ENCODE assay signal across 12 cellular contexts in the genomic region with DNA sequence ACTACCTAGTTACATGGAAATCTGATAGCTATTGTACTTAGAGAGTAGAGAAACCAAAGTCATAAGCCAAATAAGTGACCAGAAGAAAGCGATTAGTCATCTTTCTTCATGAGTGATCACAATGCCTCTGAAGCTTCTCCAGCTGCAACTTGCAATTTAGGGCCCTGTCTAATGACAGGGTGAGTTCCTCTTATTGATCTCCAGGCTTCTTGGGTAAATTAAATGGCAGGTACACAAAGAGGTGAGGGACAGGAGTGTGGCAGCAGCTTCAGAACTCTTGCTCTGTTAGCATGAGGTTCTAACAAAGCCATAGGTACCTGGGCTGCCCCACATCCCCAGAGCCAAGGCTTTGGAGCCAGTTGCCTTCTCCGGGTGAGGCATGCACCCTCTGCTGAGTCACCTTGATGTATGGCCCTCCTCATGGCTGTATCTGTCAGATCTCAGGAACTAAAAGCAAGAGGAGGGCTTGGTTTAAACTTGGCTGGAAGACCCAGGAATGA.
DNase-seq lines count a peak whose midpoint lies in the region; ATAC-seq and TF ChIP-seq lines count a peak whose summit lies in the region.
"Had no signal": no experiment of that assay in that cellular context is flagged by ENCODE, and none has a peak within 500 bp of the region (broad histone marks: within the 10 kb centered on the region; RNA-seq: fewer than 3 reads in every experiment).

No MANE protein-coding gene starts in this region.

- RAD21 ChIA-PET in HCT116 (lab: Charles Lee; ENCODE audit: low non-redundant PET in 1 of 2, low total read pairs in 2 of 2, uncharacterized antibody in 2 of 2, unreplicated experiment in 2 of 2) = no interaction called here

- no peak overlapping the region for H3K27ac Mint-ChIP-seq in Caco-2 (ENCODE audit: unreplicated experiment)
- H3K27ac Mint-ChIP-seq: nephron had no signal

- POLR2A ChIA-PET in HCT116 (lab: Charles Lee) (interaction anchor here (0.8 kb wide), 1 partner anchor 10 kb away, joined by 3 read pairs; no protein-coding TSS in a partner anchor), HEK293T (lab: Yijun Ruan, JAX) (no interaction called here), Caco-2 (lab: Charles Lee) (no interaction called here)

- no peaks in the 10 kb centered on the region for H3K9me2 ChIP-seq in HCT116 (ENCODE audit: insufficient read depth)

- no peaks in the 10 kb centered on the region for H3K27me3 Mint-ChIP-seq in Caco-2 (ENCODE audit: insufficient read depth, unreplicated experiment)

- no peaks in the 10 kb centered on the region for H4K20me1 ChIP-seq in HCT116 (ENCODE audit: insufficient read depth)
- H4K20me1 ChIP-seq in KMS-11 (ENCODE audit: insufficient read depth) = no peaks in the 10 kb centered on the region

- TF ChIP-seq POLR2A in HCT116 (IDR thresholded peaks at IDR 0.05; ENCODE audit: borderline replicate concordance, extremely low read depth, insufficient read depth, insufficient read length) = no peak

- peak; percentile 43 for ATAC-seq in GM18519 (IDR thresholded peaks at IDR 0.05; ENCODE audit: low FRiP score, unreplicated experiment)
- ATAC-seq in HCT116 = peak; percentile 44
- ATAC-seq in Right ventricle myocardium inferior = no peak

- H3K79me2 ChIP-seq in HCT116 (ENCODE audit: insufficient read depth, low read length) (no peaks in the 10 kb centered on the region), KMS-11 (ENCODE audit: insufficient read depth, low read depth) (no peaks in the 10 kb centered on the region)

- no peak for DNase-seq in HCT116 (ENCODE audit: low read depth, low spot score)
- DNase-seq in fibroblast of peridontal ligament (ENCODE audit: extremely low read depth) = peak; percentile 20
- DNase-seq in HEK293T (ENCODE audit: extremely low spot score) = no peak
- DNase-seq in Caco-2 = no peak
- no peak for DNase-seq in amniotic stem cell (lab: John Stamatoyannopoulos, UW)
- no peak for DNase-seq in Right ventricle myocardium inferior (ENCODE audit: missing footprints)
- DNase-seq: hypothalamus; Karpas-422; stimulated activated CD4-positive, alpha-beta T cell treated with anti-CD3 and anti-CD28 coated beads, Interleukin-4, amount 100 ng/mL, for 24 hours had no signal

- H3K27me3 ChIP-seq in HCT116 (ENCODE audit: insufficient read depth, low read length) (no peaks in the 10 kb centered on the region), KMS-11 (ENCODE audit: insufficient read depth, low read depth) (no peaks in the 10 kb centered on the region), Caco-2 (replicated peaks; ENCODE audit: control insufficient read depth, insufficient read depth, low read length) (no peaks in the 10 kb centered on the region)

- CTCF ChIA-PET in HCT116 (lab: Charles Lee) (no interaction called here), HEK293T (lab: Yijun Ruan, JAX) (interaction anchor here (0.6 kb wide), 1 partner anchor 99 kb away, joined by 4 read pairs; no protein-coding TSS in a partner anchor), Caco-2 (lab: Charles Lee) (no interaction called here)

- BruUV-seq in HCT116 (replicated peaks; lab: Mats Ljungman, UMichigan) (no TSS peak), Caco-2 (replicated peaks; lab: Mats Ljungman, UMichigan) (no TSS peak)

- H3K36me3 Mint-ChIP-seq in Caco-2 (ENCODE audit: insufficient read depth, unreplicated experiment) = no peaks in the 10 kb centered on the region

- no peak overlapping the region for H3K9ac ChIP-seq in HCT116 (ENCODE audit: low read length)
- peak overlapping the region; percentile 15; the same call in 1 of the 2 replicates for H3K9ac ChIP-seq in KMS-11

- intact Hi-C loops in HCT116 (cut with micrococcal nuclease) = no loop called here
- intact Hi-C loops in Caco-2 (cut with micrococcal nuclease; ENCODE audit: unreplicated experiment) = no loop called here
- intact Hi-C loops in Right ventricle myocardium inferior (cut with DNase I) = no loop called here

- TF ChIP-seq CTCF in HCT116 (IDR thresholded peaks at IDR 0.05 in 2 of 3, conservative IDR thresholded peaks at IDR 0.05 in 1 of 3; ENCODE audit: borderline replicate concordance in 1 of 3, insufficient read depth in 1 of 3, low read depth in 2 of 3, low read length in 2 of 3) (no peak), KMS-11 (conservative IDR thresholded peaks at IDR 0.05; ENCODE audit: low read depth, low read length) (no peak), Caco-2 (IDR thresholded peaks at IDR 0.05; ENCODE audit: insufficient read depth in 1 of 2, low read depth in 1 of 2, low read length in 1 of 2, severe bottlenecking in 1 of 2, unreplicated experiment in 1 of 2) (no peak)

- H3K4me3 Mint-ChIP-seq in Caco-2 (ENCODE audit: unreplicated experiment) = no peak overlapping the region
- H3K4me3 Mint-ChIP-seq: nephron had no signal

- H3K4me1 Mint-ChIP-seq in Caco-2 (ENCODE audit: low read depth, unreplicated experiment) = no peaks in the 10 kb centered on the region

- H3K9me3 Mint-ChIP-seq in Caco-2 (ENCODE audit: unreplicated experiment) = no peaks in the 10 kb centered on the region
- H3K9me3 Mint-ChIP-seq: nephron had no signal

- H3K4me3 ChIP-seq in HCT116 (replicated peaks in 1 of 2; ENCODE audit: low read depth in 1 of 2, low read length in 2 of 2) (no peak overlapping the region), KMS-11 (IDR thresholded peaks at IDR 0.05; ENCODE audit: insufficient read depth, low read depth, low read length) (no peak overlapping the region), Caco-2 (ENCODE audit: low read depth, low read length) (no peak overlapping the region)

- H3K9me3 ChIP-seq in HCT116 (ENCODE audit: control insufficient read depth in 1 of 2, insufficient read depth in 1 of 2, low read depth in 1 of 2, low read length in 2 of 2) = no peaks in the 10 kb centered on the region
- no peaks in the 10 kb centered on the region for H3K9me3 ChIP-seq in Caco-2

- peak overlapping the region; percentile 32 for H3K4me2 ChIP-seq in HCT116 (ENCODE audit: low read length)
- peak overlapping the region; percentile 89 for H3K4me2 ChIP-seq in KMS-11

- H2AFZ ChIP-seq in HCT116 (ENCODE audit: low read depth, low read length, poor library complexity, severe bottlenecking) = no peak overlapping the region
- H2AFZ ChIP-seq in KMS-11 (ENCODE audit: low read depth) = peak overlapping the region; percentile 12; the same call in 1 of the 2 replicates

- H3K27ac ChIP-seq in HCT116 (ENCODE audit: low read depth, low read length) (no peak overlapping the region), KMS-11 (peak overlapping the region; percentile 76)

- no peak for TF ChIP-seq RAD21 in HCT116 (IDR thresholded peaks at IDR 0.05; ENCODE audit: low read depth)

- H3K36me3 ChIP-seq in HCT116 (ENCODE audit: control insufficient read depth in 1 of 2, insufficient read depth in 2 of 2, low read length in 2 of 2) = no peaks in the 10 kb centered on the region
- H3K36me3 ChIP-seq in KMS-11 (ENCODE audit: insufficient read depth) = no peaks in the 10 kb centered on the region
- H3K36me3 ChIP-seq in Caco-2 (ENCODE audit: control insufficient read depth, insufficient read depth, low read length) = no peaks in the 10 kb centered on the region

- H3K4me1 ChIP-seq in HCT116 (ENCODE audit: control insufficient read depth in 1 of 2, insufficient read depth in 2 of 2, low read length in 2 of 2) (peaks cover 17 to 28% of the 10 kb centered on the region in 2 experiments; a peak in 3 of 4 replicates), KMS-11 (ENCODE audit: low read depth, poor library complexity, severe bottlenecking) (peaks cover 84% of the 10 kb centered on the region), Caco-2 (no peaks in the 10 kb centered on the region)

TF ChIP-seq in HCT116, 20 proteins besides CTCF, POLR2A, EP300 and RAD21:
- TF ChIP-seq ELF1 (IDR thresholded peaks at IDR 0.05; ENCODE audit: borderline replicate concordance, low read depth) (no peak), FOSL1 (IDR thresholded peaks at IDR 0.05; ENCODE audit: low read depth) (0 out of 2 replicates have a peak, but pooled peaks have one; percentile 7), JUND (IDR thresholded peaks at IDR 0.05) (no peak)

TF ChIP-seq in HEK293T, 16 proteins besides CTCF, POLR2A, EP300 and RAD21:
- TF ChIP-seq SP1 (IDR thresholded peaks at IDR 0.05) (no peak), L3MBTL2 (conservative IDR thresholded peaks at IDR 0.05) (no peak), FOXA1 (IDR thresholded peaks at IDR 0.05) (no peak), CTBP1 (IDR thresholded peaks at IDR 0.05; ENCODE audit: borderline replicate concordance) (no peak), ARNT (IDR thresholded peaks at IDR 0.05) (no peak), NFRKB (IDR thresholded peaks at IDR 0.05) (no peak), FOXM1 (IDR thresholded peaks at IDR 0.05; ENCODE audit: borderline replicate concordance) (no peak), BHLHE40 (IDR thresholded peaks at IDR 0.05; ENCODE audit: borderline replicate concordance) (no peak), FOXK2 (IDR thresholded peaks at IDR 0.05) (no peak), ZNF384 (IDR thresholded peaks at IDR 0.05) (no peak), TARDBP (IDR thresholded peaks at IDR 0.05) (no peak), SUZ12 (IDR thresholded peaks at IDR 0.05) (no peak)
- TF ChIP-seq, protein P1, sequence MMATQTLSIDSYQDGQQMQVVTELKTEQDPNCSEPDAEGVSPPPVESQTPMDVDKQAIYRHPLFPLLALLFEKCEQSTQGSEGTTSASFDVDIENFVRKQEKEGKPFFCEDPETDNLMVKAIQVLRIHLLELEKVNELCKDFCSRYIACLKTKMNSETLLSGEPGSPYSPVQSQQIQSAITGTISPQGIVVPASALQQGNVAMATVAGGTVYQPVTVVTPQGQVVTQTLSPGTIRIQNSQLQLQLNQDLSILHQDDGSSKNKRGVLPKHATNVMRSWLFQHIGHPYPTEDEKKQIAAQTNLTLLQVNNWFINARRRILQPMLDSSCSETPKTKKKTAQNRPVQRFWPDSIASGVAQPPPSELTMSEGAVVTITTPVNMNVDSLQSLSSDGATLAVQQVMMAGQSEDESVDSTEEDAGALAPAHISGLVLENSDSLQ (IDR thresholded peaks at IDR 0.05) = no peak
